Comparison of ENCODE assay signal across 18 cellular contexts in the genomic region with DNA sequence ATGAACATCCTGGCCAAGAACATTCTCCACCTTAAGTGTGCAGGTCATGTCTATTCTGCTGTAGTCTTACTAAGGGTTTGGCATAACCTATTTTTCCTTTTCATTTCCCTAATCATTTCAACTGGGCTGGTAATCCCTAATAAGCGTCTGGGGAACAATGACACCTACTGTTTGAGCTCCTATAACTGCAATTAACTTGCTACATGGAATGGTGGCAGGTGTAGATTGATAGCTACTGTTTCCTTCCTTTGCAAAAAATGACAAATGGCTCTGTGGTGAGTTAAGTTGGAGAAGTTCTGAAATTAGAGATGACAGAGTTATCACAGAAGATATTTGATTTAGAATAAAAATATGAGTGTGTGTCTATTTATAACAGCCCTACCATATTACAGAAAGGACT.
DNase-seq lines count a peak whose midpoint lies in the region; ATAC-seq, FAIRE-seq and TF ChIP-seq lines count a peak whose summit lies in the region.
"Had no signal": no experiment of that assay in that cellular context is flagged by ENCODE, and none has a peak within 500 bp of the region (broad histone marks: within the 10 kb centered on the region; RNA-seq: fewer than 3 reads in every experiment).

No MANE protein-coding gene starts in this region.

- DNase-seq in D721Med (ENCODE audit: insufficient read length, low spot score): no peak
- no peak for DNase-seq in HCT116 (ENCODE audit: low read depth, low spot score)
- no peak for DNase-seq in Panc1 (ENCODE audit: low read depth, low spot score)
- no peak for DNase-seq in keratinocyte (ENCODE audit: low read depth, low spot score)
- no peak for DNase-seq in stimulated activated CD4-positive, alpha-beta T cell treated with anti-CD3 and anti-CD28 coated beads, Interleukin-1b, Interleukin-23, amount 100 ng/mL, for 48 hours
- DNase-seq: activated CD4-positive, alpha-beta T cell treated with anti-CD3 and anti-CD28 coated beads for 1 hour; naive thymus-derived CD8-positive, alpha-beta T cell; NCI-H187; NCI-H510A treated with DMSO at 0.1 percent for 48 hours; SK-N-SH; stimulated activated CD4-positive, alpha-beta T cell treated with anti-CD3 and anti-CD28 coated beads, Interleukin-2, amount 100 ng/mL, for 48 hours; upper lobe of left lung had no signal

- H3K4me1 ChIP-seq in HCT116 (ENCODE audit: control insufficient read depth in 1 of 2, insufficient read depth in 2 of 2, low read length in 2 of 2) (no peaks in the 10 kb centered on the region), Panc1 (ENCODE audit: control insufficient read depth, insufficient read depth, low read length) (no peaks in the 10 kb centered on the region), keratinocyte (ENCODE audit: control insufficient read depth, extremely low read depth, insufficient read depth, low read length) (no peaks in the 10 kb centered on the region)

- H3K27me3 ChIP-seq in HCT116 (ENCODE audit: insufficient read depth, low read length) (no peaks in the 10 kb centered on the region), Panc1 (ENCODE audit: control insufficient read depth, insufficient read depth, low read length) (no peaks in the 10 kb centered on the region), keratinocyte (ENCODE audit: control insufficient read depth, extremely low read depth, insufficient read depth, low read length) (no peaks in the 10 kb centered on the region)
- H3K27me3 ChIP-seq: upper lobe of left lung had no signal

- no peak overlapping the region for H3K4me3 ChIP-seq in HCT116 (replicated peaks in 1 of 2; ENCODE audit: low read depth in 1 of 2, low read length in 2 of 2)
- no peak overlapping the region for H3K4me3 ChIP-seq in Panc1 (ENCODE audit: low read depth in 2 of 2, low read length in 2 of 2)
- H3K4me3 ChIP-seq in keratinocyte (ENCODE audit: control insufficient read depth in 2 of 3, extremely low read depth in 1 of 3, insufficient read depth in 2 of 3, low read depth in 1 of 3, low read length in 3 of 3): no peak overlapping the region
- H3K4me3 ChIP-seq: HAP-1, upper lobe of left lung had no signal

- no peaks in the 10 kb centered on the region for H3K9me1 ChIP-seq in keratinocyte (ENCODE audit: control insufficient read depth, extremely low read depth, insufficient read depth, low read length)

- H3K27ac ChIP-seq in HCT116 (ENCODE audit: low read depth, low read length): no peak overlapping the region
- H3K27ac ChIP-seq in Panc1 (ENCODE audit: low read length): no peak overlapping the region
- no peak overlapping the region for H3K27ac ChIP-seq in keratinocyte (ENCODE audit: control insufficient read depth, insufficient read depth, low read length)

- TF ChIP-seq CTCF in D721Med (IDR thresholded peaks at IDR 0.05; ENCODE audit: insufficient read depth, missing control alignments): peak; percentile 24
- TF ChIP-seq CTCF in HCT116 (IDR thresholded peaks at IDR 0.05 in 2 of 3, conservative IDR thresholded peaks at IDR 0.05 in 1 of 3; ENCODE audit: borderline replicate concordance in 1 of 3, insufficient read depth in 1 of 3, low read depth in 2 of 3, low read length in 2 of 3): peak in 1 of 3 experiments; percentile 14; a peak in 1 of 6 replicates
- TF ChIP-seq CTCF in Panc1 (IDR thresholded peaks at IDR 0.05): peak; percentile 16; the same call in 1 of the 2 replicates
- no peak for TF ChIP-seq CTCF in keratinocyte (optimal IDR thresholded peaks at IDR 0.05 in 1 of 3, IDR thresholded peaks at IDR 0.05 in 1 of 3, conservative IDR thresholded peaks at IDR 0.05 in 1 of 3; ENCODE audit: extremely low read depth in 1 of 3, insufficient read depth in 2 of 3, low read length in 3 of 3)

- POLR2A ChIA-PET in HCT116 (lab: Charles Lee) (no interaction called here), Panc1 (lab: Charles Lee) (no interaction called here)

- no peaks in the 10 kb centered on the region for H3K9me3 ChIP-seq in HCT116 (ENCODE audit: control insufficient read depth in 1 of 2, insufficient read depth in 1 of 2, low read depth in 1 of 2, low read length in 2 of 2)
- no peaks in the 10 kb centered on the region for H3K9me3 ChIP-seq in Panc1 (ENCODE audit: control insufficient read depth, insufficient read depth, low read depth, low read length)
- H3K9me3 ChIP-seq in keratinocyte (ENCODE audit: control insufficient read depth, low read depth, low read length): no peaks in the 10 kb centered on the region
- H3K9me3 ChIP-seq: HAP-1, SK-N-SH, upper lobe of left lung had no signal

- H3K4me2 ChIP-seq in HCT116 (ENCODE audit: low read length) (no peak overlapping the region), keratinocyte (ENCODE audit: control insufficient read depth, extremely low read depth, insufficient read depth, low read depth, low read length) (no peak overlapping the region)
- H3K4me2 ChIP-seq: SK-N-SH had no signal

- no peak for TF ChIP-seq POLR2A in HCT116 (IDR thresholded peaks at IDR 0.05; ENCODE audit: borderline replicate concordance, extremely low read depth, insufficient read depth, insufficient read length)

- RAD21 ChIA-PET in HCT116 (lab: Charles Lee; ENCODE audit: low non-redundant PET in 1 of 2, low total read pairs in 2 of 2, uncharacterized antibody in 2 of 2, unreplicated experiment in 2 of 2): no interaction called here

- ATAC-seq in HCT116 (no peak), Panc1 (no peak), GM21529 (IDR thresholded peaks at IDR 0.05; ENCODE audit: unreplicated experiment) (no peak), HG02840 (IDR thresholded peaks at IDR 0.05; ENCODE audit: low FRiP score, unreplicated experiment) (no peak), GM21526 (IDR thresholded peaks at IDR 0.05; ENCODE audit: low FRiP score, unreplicated experiment) (no peak)
- ATAC-seq: naive thymus-derived CD8-positive, alpha-beta T cell had no signal

- H3K79me2 ChIP-seq in HCT116 (ENCODE audit: insufficient read depth, low read length) (no peaks in the 10 kb centered on the region), keratinocyte (ENCODE audit: control insufficient read depth, insufficient read depth, low read length) (no peaks in the 10 kb centered on the region)

- H3K9me2 ChIP-seq in HCT116 (ENCODE audit: insufficient read depth): no peaks in the 10 kb centered on the region
- H3K9me2 ChIP-seq: SK-N-SH had no signal

- intact Hi-C loops in HCT116 (cut with micrococcal nuclease) (no loop called here), Panc1 (cut with micrococcal nuclease; ENCODE audit: unreplicated experiment) (loop anchor here (10.0 kb wide), 1 partner anchor 267 kb away; no protein-coding TSS in a partner anchor)

- BruUV-seq in HCT116 (replicated peaks; lab: Mats Ljungman, UMichigan) (no TSS peak), Panc1 (replicated peaks; lab: Mats Ljungman, UMichigan) (no TSS peak)

- no peak overlapping the region for H3K9ac ChIP-seq in HCT116 (ENCODE audit: low read length)
- H3K9ac ChIP-seq in keratinocyte (ENCODE audit: control insufficient read depth, extremely low read depth, insufficient read depth, low read length): no peak overlapping the region
- H3K9ac ChIP-seq: SK-N-SH had no signal

- no peak for FAIRE-seq in D721Med (lab: Jason Lieb, UNC)
- peak; percentile 55 for FAIRE-seq in keratinocyte (lab: Jason Lieb, UNC)
- FAIRE-seq: astrocyte, RCC 7860 had no signal

- CTCF ChIA-PET in HCT116 (lab: Charles Lee): no interaction called here
- CTCF ChIA-PET in Panc1 (lab: Charles Lee): no interaction called here

- peak; percentile 19; the same call in 1 of the 2 replicates for TF ChIP-seq RAD21 in HCT116 (IDR thresholded peaks at IDR 0.05; ENCODE audit: low read depth)

- in situ Hi-C loops in Panc1 (cut with HindIII; ENCODE audit: low pct_unique_long_range_greater_than_20kb, low sequenced_read_pairs): no loop called here

- H3K36me3 ChIP-seq in HCT116 (ENCODE audit: control insufficient read depth in 1 of 2, insufficient read depth in 2 of 2, low read length in 2 of 2) (no peaks in the 10 kb centered on the region), Panc1 (ENCODE audit: control insufficient read depth, insufficient read depth, low read length) (no peaks in the 10 kb centered on the region; the same call in 1 of the 2 replicates), keratinocyte (ENCODE audit: control insufficient read depth in 2 of 2, extremely low read depth in 1 of 2, insufficient read depth in 2 of 2, low read length in 2 of 2) (no peaks in the 10 kb centered on the region)
- H3K36me3 ChIP-seq: HAP-1, upper lobe of left lung had no signal

- H4K20me1 ChIP-seq in HCT116 (ENCODE audit: insufficient read depth) (no peaks in the 10 kb centered on the region), keratinocyte (ENCODE audit: control insufficient read depth, extremely low read depth, insufficient read depth, low read length) (no peaks in the 10 kb centered on the region)

- dilution Hi-C loops in keratinocyte (cut with MboI; ENCODE audit: extremely low pct_ligation_motif_present, low sequenced_read_pairs): no loop called here

- H2AFZ ChIP-seq in HCT116 (ENCODE audit: low read depth, low read length, poor library complexity, severe bottlenecking) (no peak overlapping the region), keratinocyte (ENCODE audit: control insufficient read depth, low read length) (no peak overlapping the region)

TF ChIP-seq in HCT116, 20 proteins besides CTCF, POLR2A, EP300 and RAD21:
- TF ChIP-seq EZH2phosphoT487 (IDR thresholded peaks at IDR 0.05; ENCODE audit: borderline replicate concordance): no peak
- no peak for TF ChIP-seq ELF1 (IDR thresholded peaks at IDR 0.05; ENCODE audit: borderline replicate concordance, low read depth)
- TF ChIP-seq, protein P1, sequence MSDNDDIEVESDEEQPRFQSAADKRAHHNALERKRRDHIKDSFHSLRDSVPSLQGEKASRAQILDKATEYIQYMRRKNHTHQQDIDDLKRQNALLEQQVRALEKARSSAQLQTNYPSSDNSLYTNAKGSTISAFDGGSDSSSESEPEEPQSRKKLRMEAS (IDR thresholded peaks at IDR 0.05): no peak
- no peak for TF ChIP-seq YY1 (IDR thresholded peaks at IDR 0.05; ENCODE audit: extremely low read depth, insufficient replicate concordance, low read depth, low read length)
TF ChIP-seq in HCT116: peak in this region for 0.

Comparison
In these comparisons a context has a peak if more than half of its experiments do, and no peak if none do; other contexts are left out.
1. CTCF ChIP-seq: peak in D721Med (single experiment) and Panc1 (single experiment); none in keratinocyte (0 of 3).